In the genomic region with DNA sequence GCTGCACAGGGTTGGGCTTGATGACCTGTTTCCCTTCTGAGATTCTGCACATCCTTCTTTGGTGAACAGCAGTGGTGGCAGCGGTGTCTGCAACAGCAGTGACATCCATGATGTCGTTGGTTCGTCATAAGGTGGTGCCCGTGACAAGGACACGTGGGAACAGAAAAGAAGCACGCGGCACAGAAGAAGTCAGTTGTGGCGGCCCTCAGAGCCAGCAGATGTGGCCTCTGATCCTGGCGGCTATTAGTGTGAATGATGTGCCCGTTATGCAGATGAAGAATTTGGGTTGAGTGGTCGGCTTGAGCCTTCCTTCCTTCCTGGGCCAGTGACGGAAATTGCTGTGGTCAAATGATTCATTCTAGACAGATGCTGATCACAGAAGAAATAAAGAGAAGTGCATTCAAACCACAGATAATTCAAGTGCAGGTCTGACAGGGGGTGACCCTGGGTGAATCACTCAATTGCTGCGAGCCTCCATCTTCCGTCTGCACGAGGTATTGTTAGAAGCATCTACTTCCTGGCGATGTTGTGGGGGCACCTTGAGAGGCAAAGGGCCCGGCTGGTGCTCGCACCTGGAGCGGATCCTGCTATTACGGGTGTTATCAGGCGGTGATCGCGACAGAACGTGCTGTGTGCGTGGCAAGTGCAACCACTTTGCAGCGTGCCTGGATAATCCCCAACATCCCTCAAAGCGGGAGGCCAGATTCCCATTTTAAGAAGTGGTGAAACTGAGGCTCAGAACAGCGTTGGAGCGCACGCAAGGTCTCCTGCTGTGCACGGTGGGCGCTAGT, we compare ENCODE assay signal across 7 cellular contexts.
DNase-seq lines count a peak whose midpoint lies in the region; ATAC-seq and FAIRE-seq lines count a peak whose summit lies in the region.

No MANE protein-coding gene starts in this region.

- POLR2A ChIA-PET in activated CD4-positive, alpha-beta T cell treated with anti-CD3 and anti-CD28 coated beads for 36 hours (lab: Charles Lee), result no interaction called here

- peak; percentile 91 for ATAC-seq in activated CD4-positive, alpha-beta T cell treated with anti-CD3 and anti-CD28 coated beads for 36 hours

- peaks cover 18% of the 10 kb centered on the region for H3K4me1 Mint-ChIP-seq in activated CD4-positive, alpha-beta T cell treated with anti-CD3 and anti-CD28 coated beads for 36 hours

- no peaks in the 10 kb centered on the region for H3K9me3 Mint-ChIP-seq in activated CD4-positive, alpha-beta T cell treated with anti-CD3 and anti-CD28 coated beads for 36 hours (ENCODE audit: low read depth)

- peak overlapping the region; percentile 23 for H3K27ac Mint-ChIP-seq in activated CD4-positive, alpha-beta T cell treated with anti-CD3 and anti-CD28 coated beads for 36 hours

- H3K4me3 Mint-ChIP-seq in activated CD4-positive, alpha-beta T cell treated with anti-CD3 and anti-CD28 coated beads for 36 hours, result no peak overlapping the region

- CTCF ChIA-PET in activated CD4-positive, alpha-beta T cell treated with anti-CD3 and anti-CD28 coated beads for 36 hours (lab: Charles Lee), result no interaction called here

- DNase-seq in KBM-7 (peak; percentile 88), dermis blood vessel endothelial cell (peak; percentile 57), amygdala (lab: John Stamatoyannopoulos, UW) (no peak), nucleus accumbens (lab: John Stamatoyannopoulos, UW) (no peak), frontal cortex (ENCODE audit: low spot score in 2 of 2) (no peak)
- peak; percentile 70 for DNase-seq in activated CD4-positive, alpha-beta T cell treated with anti-CD3 and anti-CD28 coated beads for 36 hours
- DNase-seq in stimulated activated CD4-positive, alpha-beta T cell treated with anti-CD3 and anti-CD28 coated beads, Interleukin-1b, Interleukin-23, amount 100 ng/mL, for 48 hours, result peak; percentile 61

- H3K36me3 Mint-ChIP-seq in activated CD4-positive, alpha-beta T cell treated with anti-CD3 and anti-CD28 coated beads for 36 hours (ENCODE audit: low read depth), result no peaks in the 10 kb centered on the region

- no peak for FAIRE-seq in frontal cortex (lab: Jason Lieb, UNC)

- peaks cover 3% of the 10 kb centered on the region for H3K27me3 Mint-ChIP-seq in activated CD4-positive, alpha-beta T cell treated with anti-CD3 and anti-CD28 coated beads for 36 hours

- intact Hi-C loops in activated CD4-positive, alpha-beta T cell treated with anti-CD3 and anti-CD28 coated beads for 36 hours (cut with DNase I, micrococcal nuclease), result no loop called here

- in situ Hi-C loops in KBM-7 (cut with MboI; ENCODE audit: low pct_unique_long_range_greater_than_20kb, low sequenced_read_pairs), result no loop called here

Comparison
In these comparisons a context has a peak if more than half of its experiments do, and no peak if none do; other contexts are left out.
1. DNase-seq: peak in KBM-7 (single experiment), activated CD4-positive, alpha-beta T cell treated with anti-CD3 and anti-CD28 coated beads for 36 hours (single experiment), dermis blood vessel endothelial cell (single experiment) and stimulated activated CD4-positive, alpha-beta T cell treated with anti-CD3 and anti-CD28 coated beads, Interleukin-1b, Interleukin-23, amount 100 ng/mL, for 48 hours (single experiment); none in amygdala (0 of 56), nucleus accumbens (0 of 56) and frontal cortex (0 of 2).